ENCODE assay signal across 1 cellular context in the genomic region with DNA sequence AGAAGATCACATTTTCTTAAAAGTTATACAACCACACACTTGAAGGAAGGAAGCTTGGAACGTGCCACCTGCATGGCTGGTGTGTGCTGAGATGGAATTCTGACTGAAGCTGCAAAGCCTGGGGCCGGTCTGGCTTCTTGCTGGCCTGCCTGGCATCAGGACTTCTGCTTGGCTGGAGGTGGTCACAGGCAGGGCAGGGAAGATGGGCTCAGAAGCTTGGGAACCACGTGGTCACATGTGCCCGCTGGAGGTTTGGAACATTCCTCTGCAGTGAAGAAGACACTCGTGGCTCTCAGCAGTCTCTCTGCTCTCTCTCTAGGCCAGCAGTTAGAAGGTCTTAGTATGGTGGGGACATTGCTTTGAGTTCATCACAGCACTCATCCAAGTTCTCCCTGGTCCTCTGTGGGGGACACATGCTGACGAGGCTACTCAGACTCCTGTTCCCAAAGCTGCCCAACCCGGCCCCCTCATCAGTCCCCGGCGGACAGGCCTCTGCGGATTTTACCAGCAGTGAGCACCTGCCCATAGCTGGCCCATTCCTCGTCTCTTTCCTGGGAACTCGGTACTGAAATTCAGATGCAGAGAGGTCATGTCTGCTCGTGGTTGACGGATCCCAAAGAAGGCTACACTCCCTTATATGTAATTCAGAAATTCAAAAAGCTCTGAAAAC.
TF ChIP-seq lines count a peak whose summit lies in the region.

No MANE protein-coding gene starts in this region.

TF ChIP-seq in IMR-90, 13 proteins besides CTCF, POLR2A, EP300 and RAD21 (continued from another document):
- TF ChIP-seq, protein P1, sequence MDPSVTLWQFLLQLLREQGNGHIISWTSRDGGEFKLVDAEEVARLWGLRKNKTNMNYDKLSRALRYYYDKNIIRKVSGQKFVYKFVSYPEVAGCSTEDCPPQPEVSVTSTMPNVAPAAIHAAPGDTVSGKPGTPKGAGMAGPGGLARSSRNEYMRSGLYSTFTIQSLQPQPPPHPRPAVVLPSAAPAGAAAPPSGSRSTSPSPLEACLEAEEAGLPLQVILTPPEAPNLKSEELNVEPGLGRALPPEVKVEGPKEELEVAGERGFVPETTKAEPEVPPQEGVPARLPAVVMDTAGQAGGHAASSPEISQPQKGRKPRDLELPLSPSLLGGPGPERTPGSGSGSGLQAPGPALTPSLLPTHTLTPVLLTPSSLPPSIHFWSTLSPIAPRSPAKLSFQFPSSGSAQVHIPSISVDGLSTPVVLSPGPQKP (IDR thresholded peaks at IDR 0.05; ENCODE audit: borderline replicate concordance, low read depth, low read length): no peak
- no peak for TF ChIP-seq MAZ (IDR thresholded peaks at IDR 0.05; ENCODE audit: borderline replicate concordance, low read depth, low read length)
- no peak for TF ChIP-seq CEBPB (IDR thresholded peaks at IDR 0.05; ENCODE audit: low read depth, low read length)
- TF ChIP-seq SMC3 (IDR thresholded peaks at IDR 0.05; ENCODE audit: low read depth, low read length): no peak
- no peak for TF ChIP-seq MAFK (IDR thresholded peaks at IDR 0.05; ENCODE audit: low read depth, low read length)
- no peak for TF ChIP-seq CHD1 (IDR thresholded peaks at IDR 0.05; ENCODE audit: low read depth, low read length)
- no peak for TF ChIP-seq MXI1 (IDR thresholded peaks at IDR 0.05; ENCODE audit: borderline replicate concordance, low read depth, low read length)
- TF ChIP-seq RCOR1 (IDR thresholded peaks at IDR 0.05; ENCODE audit: insufficient replicate concordance, low read length): no peak
